Comparison of ENCODE assay signal across 2 cellular contexts in genomic region chr3:184715943-184716651, GRCh38.
TF ChIP-seq lines count a peak whose summit lies in the region.

No MANE protein-coding gene starts in this region.

TF ChIP-seq in HCT116, 20 proteins besides CTCF, POLR2A, EP300 and RAD21:
- TF ChIP-seq TCF7L2 (IDR thresholded peaks at IDR 0.05; ENCODE audit: borderline replicate concordance, extremely low read depth, insufficient read depth, insufficient read length) (no peak), EZH2 (IDR thresholded peaks at IDR 0.05) (no peak), REST (IDR thresholded peaks at IDR 0.05; ENCODE audit: low read depth) (no peak), ZNF274 (IDR thresholded peaks at IDR 0.05; ENCODE audit: low read depth, low read length) (no peak)

TF ChIP-seq in liver, 16 proteins besides CTCF, POLR2A, EP300 and RAD21:
- TF ChIP-seq HNF4G (IDR thresholded peaks at IDR 0.05), result no peak
- TF ChIP-seq JUND (IDR thresholded peaks at IDR 0.05), result no peak
- TF ChIP-seq RXRA (IDR thresholded peaks at IDR 0.05), result no peak
- no peak for TF ChIP-seq TAF1 (conservative IDR thresholded peaks at IDR 0.05)
- no peak for TF ChIP-seq ZBTB33 (IDR thresholded peaks at IDR 0.05)
- no peak for TF ChIP-seq ATF3 (IDR thresholded peaks at IDR 0.05)
- no peak for TF ChIP-seq SP1 (IDR thresholded peaks at IDR 0.05)
- peak; percentile 24 for TF ChIP-seq NR2F2 (IDR thresholded peaks at IDR 0.05)
- no peak for TF ChIP-seq GABPA (IDR thresholded peaks at IDR 0.05 in 1 of 2, conservative IDR thresholded peaks at IDR 0.05 in 1 of 2)
